In the genomic region with DNA sequence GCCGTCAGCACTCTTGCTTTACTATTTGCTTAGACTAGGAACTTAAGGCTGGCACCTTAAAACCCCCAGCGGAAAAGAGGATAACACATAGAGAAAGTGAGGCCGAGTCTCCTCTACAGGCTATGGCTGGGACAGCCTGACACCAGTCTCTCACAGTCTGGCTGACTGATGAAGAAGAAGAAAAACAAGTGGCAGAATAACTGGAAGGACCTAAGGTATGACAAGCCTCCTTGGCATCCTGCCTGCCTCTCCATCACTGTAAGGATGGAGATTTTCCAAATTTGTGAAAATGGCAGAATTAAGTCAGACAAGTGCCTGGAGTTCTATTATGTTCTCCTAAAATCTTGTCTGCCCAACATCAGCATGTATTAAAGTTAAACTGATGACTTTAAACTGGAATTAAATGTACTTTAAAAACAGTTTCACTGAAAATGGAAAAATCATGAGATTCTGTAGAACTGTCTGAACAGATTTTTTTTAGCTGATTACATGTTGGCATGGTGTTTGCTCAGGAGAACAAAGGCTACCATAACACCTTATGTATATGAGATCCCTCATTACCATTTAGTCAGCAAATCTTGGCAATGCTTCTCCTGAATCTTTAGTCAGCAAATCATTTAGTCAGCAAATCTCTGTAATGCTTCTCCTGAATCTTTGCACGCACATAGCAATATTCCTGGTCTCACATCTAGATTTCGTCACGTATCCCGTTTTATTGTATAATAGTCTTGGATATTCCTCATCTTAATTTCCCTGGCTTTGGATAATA, we compare ENCODE assay signal across 18 cellular contexts.
DNase-seq lines count a peak whose midpoint lies in the region; ATAC-seq, FAIRE-seq and TF ChIP-seq lines count a peak whose summit lies in the region.
"Had no signal": no experiment of that assay in that cellular context is flagged by ENCODE, and none has a peak within 500 bp of the region (broad histone marks: within the 10 kb centered on the region; RNA-seq: fewer than 3 reads in every experiment).

No MANE protein-coding gene starts in this region.

- no peak overlapping the region for H3K4me3 ChIP-seq in A673 (ENCODE audit: low read depth, low read length, poor library complexity, severe bottlenecking)
- H3K4me3 ChIP-seq in bronchial epithelial cell (ENCODE audit: low read depth, low read length), result no peak overlapping the region
- H3K4me3 ChIP-seq in left lung, result no peak overlapping the region
- H3K4me3 ChIP-seq: cardiac muscle cell had no signal

- no peak for TF ChIP-seq CTCF in A673 (conservative IDR thresholded peaks at IDR 0.05; ENCODE audit: low read depth, low read length)
- TF ChIP-seq CTCF in bronchial epithelial cell (IDR thresholded peaks at IDR 0.05; ENCODE audit: insufficient read depth, low read length, severe bottlenecking), result no peak
- TF ChIP-seq CTCF in left lung (IDR thresholded peaks at IDR 0.05), result no peak

- H3K4me1 ChIP-seq in A673 (ENCODE audit: insufficient read depth, low read length, poor library complexity, severe bottlenecking) (peaks cover 46% of the 10 kb centered on the region), left lung (peaks cover 0 to 3% of the 10 kb centered on the region in 2 donors)

- ATAC-seq in left lung (peak; percentile 18), HG02759 (IDR thresholded peaks at IDR 0.05; ENCODE audit: unreplicated experiment) (no peak)
- ATAC-seq: activated CD4-positive, CD25-positive, alpha-beta regulatory T cell treated with anti-CD3 and anti-CD28 coated beads, Interleukin-2, amount 50 U/mL, for 24 hours had no signal

- POLR2A ChIA-PET in A673 (lab: Charles Lee; ENCODE audit: low non-redundant PET), result interaction anchor here (0.6 kb wide), 1 partner anchor 18 kb away, joined by 12 read pairs; no protein-coding TSS in a partner anchor

- FAIRE-seq in bronchial epithelial cell (lab: Jason Lieb, UNC), result peak; percentile 36
- FAIRE-seq: GM12891 had no signal

- CTCF ChIA-PET in A673 (lab: Charles Lee), result no interaction called here

- H3K36me3 ChIP-seq in A673 (ENCODE audit: insufficient read depth, low read length, poor library complexity, severe bottlenecking) (no peaks in the 10 kb centered on the region), bronchial epithelial cell (ENCODE audit: control insufficient read depth, insufficient read depth, low read length) (no peaks in the 10 kb centered on the region), left lung (no peaks in the 10 kb centered on the region)
- H3K36me3 ChIP-seq: cardiac muscle cell had no signal

- intact Hi-C loops in A673 (cut with micrococcal nuclease; ENCODE audit: unreplicated experiment), result no loop called here
- intact Hi-C loops in left lung (cut with DNase I), result no loop called here

- DNase-seq in A673 (ENCODE audit: low spot score) (no peak), NCI-H446 (lab: John Stamatoyannopoulos, UW) (peak; percentile 27 to 51), bronchial epithelial cell (ENCODE audit: low read depth) (peak; percentile 79), left lung (no peak), globus pallidus (ENCODE audit: low spot score) (no peak), NCI-H510A treated with DMSO at 0.1 percent for 48 hours (lab: John Stamatoyannopoulos, UW) (no peak), HuH-7 (ENCODE audit: low spot score) (no peak)
- DNase-seq: activated naive CD8-positive, alpha-beta T cell treated with anti-CD3 and anti-CD28 coated beads, Interleukin-2, amount 10 ng/mL, durations not matched to agents 7 days and 5 days; effector CD4-positive, alpha-beta T cell; NCI-H1436; NCI-H345; SHP77 treated with DMSO at 0.1 percent for 48 hours; stimulated activated naive CD4-positive, alpha-beta T cell; T-helper 9 cell had no signal

- H3K27ac ChIP-seq in A673 (ENCODE audit: low read depth, low read length, poor library complexity, severe bottlenecking), result peak overlapping the region; percentile 38
- peak overlapping the region in 1 of 2 donors; percentile 31 for H3K27ac ChIP-seq in left lung
- H3K27ac ChIP-seq: cardiac muscle cell had no signal

- BruUV-seq in A673 (replicated peaks; lab: Mats Ljungman, UMichigan), result no TSS peak

- no peaks in the 10 kb centered on the region for H3K9me3 ChIP-seq in A673 (ENCODE audit: low read depth, low read length, poor library complexity, severe bottlenecking)
- no peaks in the 10 kb centered on the region for H3K9me3 ChIP-seq in left lung

- H3K27me3 ChIP-seq in A673 (replicated peaks; ENCODE audit: insufficient read depth, low read depth, low read length, poor library complexity), result no peaks in the 10 kb centered on the region
- no peaks in the 10 kb centered on the region for H3K27me3 ChIP-seq in bronchial epithelial cell (ENCODE audit: control insufficient read depth, insufficient read depth, low read length)
- no peaks in the 10 kb centered on the region for H3K27me3 ChIP-seq in left lung
- H3K27me3 ChIP-seq: cardiac muscle cell had no signal

Comparison
In these comparisons a context has a peak if more than half of its experiments do, and no peak if none do; other contexts are left out.
1. DNase-seq: peak in NCI-H446 (2 of 2) and bronchial epithelial cell (single experiment); none in A673 (single experiment), left lung (0 of 2), globus pallidus (single experiment), NCI-H510A treated with DMSO at 0.1 percent for 48 hours (single experiment) and HuH-7 (single experiment).